19 cellular contexts compared by ENCODE assay signal in genomic region chr7:32318300-32319018, GRCh38.
DNase-seq lines count a peak whose midpoint lies in the region; ATAC-seq, FAIRE-seq and TF ChIP-seq lines count a peak whose summit lies in the region.
"Had no signal": no experiment of that assay in that cellular context is flagged by ENCODE, and none has a peak within 500 bp of the region (broad histone marks: within the 10 kb centered on the region; RNA-seq: fewer than 3 reads in every experiment).

No MANE protein-coding gene starts in this region.

- peaks cover 18% of the 10 kb centered on the region for H3K27me3 Mint-ChIP-seq in type B pancreatic cell
- peaks cover 18 to 40% of the 10 kb centered on the region in 2 donors for H3K27me3 Mint-ChIP-seq in effector memory CD8-positive, alpha-beta T cell

- ATAC-seq in HepG2 = peak; percentile 39; the same call in 2 of the 3 replicates
- no peak for ATAC-seq in effector memory CD8-positive, alpha-beta T cell (replicated peaks)
- ATAC-seq: activated CD4-positive, CD25-positive, alpha-beta regulatory T cell treated with anti-CD3 and anti-CD28 coated beads, Interleukin-2, amount 50 U/mL, for 24 hours; natural killer cell treated with Interleukin-12 subunit alpha and Interleukin-12 subunit beta and Interleukin-15 and Interleukin-18, amount 100 ng/mL, for 72 hours had no signal

- no TSS peak for BruUV-seq in HepG2 (replicated peaks; lab: Mats Ljungman, UMichigan)

- H3K4me1 ChIP-seq in HepG2 (ENCODE audit: insufficient read depth, low read length) (no peaks in the 10 kb centered on the region), stomach smooth muscle (ENCODE audit: control insufficient read depth, insufficient read depth, low read length) (peaks cover 6% of the 10 kb centered on the region)
- H3K4me1 ChIP-seq: ascending aorta had no signal

- DNase-seq in M059J (ENCODE audit: low read depth) = peak; percentile 17
- no peak for DNase-seq in epithelial cell of proximal tubule (ENCODE audit: low read depth)
- no peak for DNase-seq in HepG2 (ENCODE audit: low spot score)
- no peak for DNase-seq in hippocampal formation (lab: John Stamatoyannopoulos, UW)
- no peak for DNase-seq in type B pancreatic cell (ENCODE audit: extremely low spot score, unreplicated experiment)
- no peak for DNase-seq in T-helper 1 cell
- DNase-seq in effector memory CD8-positive, alpha-beta T cell = no peak
- DNase-seq: activated naive CD4-positive, alpha-beta T cell; AML-193; cortex of kidney; Karpas-422; NCI-H1105 treated with DMSO at 0.1 percent for 48 hours; NCI-H2227 treated with DMSO at 0.1 percent for 48 hours; SIG-M5; stimulated activated CD4-positive, alpha-beta T cell treated with anti-CD3 and anti-CD28 coated beads, Interleukin-2, amount 100 ng/mL, for 24 hours had no signal

- H3K27me3 ChIP-seq in HepG2 (ENCODE audit: control insufficient read depth in 1 of 2, insufficient read depth in 2 of 2, low read length in 2 of 2) (peaks cover 5 to 25% of the 10 kb centered on the region in 2 experiments; a peak in 3 of 5 replicates), stomach smooth muscle (ENCODE audit: control insufficient read depth in 1 of 2, insufficient read depth in 2 of 2, low read length in 2 of 2) (peaks cover 5 to 16% of the 10 kb centered on the region in 2 donors)
- H3K27me3 ChIP-seq: ascending aorta had no signal

- no peaks in the 10 kb centered on the region for H3K79me2 ChIP-seq in HepG2 (ENCODE audit: insufficient read depth, low read length)

- intact Hi-C loops in HepG2 (cut with micrococcal nuclease; ENCODE audit: unreplicated experiment) = no loop called here

- no peak overlapping the region for H3K4me3 Mint-ChIP-seq in type B pancreatic cell
- H3K4me3 Mint-ChIP-seq in effector memory CD8-positive, alpha-beta T cell = no peak overlapping the region
- H3K4me3 Mint-ChIP-seq: natural killer cell treated with Interleukin-12 subunit alpha and Interleukin-12 subunit beta and Interleukin-15 and Interleukin-18, amount 100 ng/mL, for 72 hours had no signal

- no peak for TF ChIP-seq RAD21 in HepG2 (CRISPR knock-in tag; IDR thresholded peaks at IDR 0.05)

- peak overlapping the region; percentile 22 for H3K4me3 ChIP-seq in epithelial cell of proximal tubule (ENCODE audit: low read depth, low read length)
- no peak overlapping the region for H3K4me3 ChIP-seq in HepG2 (replicated peaks in 1 of 3; ENCODE audit: insufficient read depth in 1 of 3, low read depth in 2 of 3, low read length in 3 of 3)
- peak overlapping the region; percentile 55 to 63 for H3K4me3 ChIP-seq in stomach smooth muscle (ENCODE audit: low read length in 2 of 2)
- H3K4me3 ChIP-seq: ascending aorta had no signal

- H3K36me3 Mint-ChIP-seq in type B pancreatic cell = no peaks in the 10 kb centered on the region
- peaks cover 2% of the 10 kb centered on the region for H3K36me3 Mint-ChIP-seq in effector memory CD8-positive, alpha-beta T cell (ENCODE audit: insufficient read depth)
- H3K36me3 Mint-ChIP-seq: natural killer cell treated with Interleukin-12 subunit alpha and Interleukin-12 subunit beta and Interleukin-15 and Interleukin-18, amount 100 ng/mL, for 72 hours had no signal

- no peaks in the 10 kb centered on the region for H4K20me1 ChIP-seq in HepG2 (ENCODE audit: insufficient read depth, low read length)

- in situ Hi-C loops in HepG2 (cut with HindIII; ENCODE audit: extremely low pct_ligation_motif_present, low pct_unique_long_range_greater_than_20kb) = no loop called here

- 15% methylated on average over 25 of the region's 37 CpGs for WGBS in HepG2 (ENCODE audit: low lambda C conversion rate)

- no peak overlapping the region for H3K27ac Mint-ChIP-seq in type B pancreatic cell
- no peak overlapping the region for H3K27ac Mint-ChIP-seq in effector memory CD8-positive, alpha-beta T cell
- H3K27ac Mint-ChIP-seq: natural killer cell treated with Interleukin-12 subunit alpha and Interleukin-12 subunit beta and Interleukin-15 and Interleukin-18, amount 100 ng/mL, for 72 hours had no signal

- H3K9ac ChIP-seq in HepG2 (ENCODE audit: insufficient read depth, low read depth, low read length) = no peak overlapping the region
- H3K9ac ChIP-seq in stomach smooth muscle (ENCODE audit: low read length in 2 of 2) = no peak overlapping the region

- TF ChIP-seq CTCF in epithelial cell of proximal tubule (conservative IDR thresholded peaks at IDR 0.05; ENCODE audit: low read depth, low read length) (no peak), HepG2 (CRISPR knock-in tag; IDR thresholded peaks at IDR 0.05) (no peak), type B pancreatic cell (conservative IDR thresholded peaks at IDR 0.05) (no peak)

- no peak overlapping the region for H2AFZ ChIP-seq in HepG2 (ENCODE audit: low read length)

- H3K27ac ChIP-seq in HepG2 (ENCODE audit: extremely low read length, insufficient read depth, low read length) (no peak overlapping the region), stomach smooth muscle (ENCODE audit: low read length) (no peak overlapping the region)
- H3K27ac ChIP-seq: ascending aorta had no signal

- CTCF ChIA-PET in HepG2 (lab: Yijun Ruan, JAX; ENCODE audit: low intra/inter-chr PET ratio, low total read pairs) = no interaction called here

- TF ChIP-seq EP300 in HepG2 (IDR thresholded peaks at IDR 0.05; ENCODE audit: low read depth in 2 of 2, low read length in 2 of 2) = no peak
- TF ChIP-seq EP300 in HepG2 (CRISPR knock-in tag; IDR thresholded peaks at IDR 0.05; ENCODE audit: borderline replicate concordance) = no peak

- no peaks in the 10 kb centered on the region for H3K9me3 Mint-ChIP-seq in type B pancreatic cell
- no peaks in the 10 kb centered on the region for H3K9me3 Mint-ChIP-seq in effector memory CD8-positive, alpha-beta T cell
- H3K9me3 Mint-ChIP-seq: natural killer cell treated with Interleukin-12 subunit alpha and Interleukin-12 subunit beta and Interleukin-15 and Interleukin-18, amount 100 ng/mL, for 72 hours had no signal

- no peaks in the 10 kb centered on the region for H3K9me3 ChIP-seq in HepG2 (ENCODE audit: low read length)
- no peaks in the 10 kb centered on the region for H3K9me3 ChIP-seq in stomach smooth muscle (ENCODE audit: control insufficient read depth in 2 of 2, low read length in 2 of 2)
- H3K9me3 ChIP-seq: ascending aorta had no signal

- POLR2A ChIA-PET in HepG2 (lab: Yijun Ruan, JAX) = no interaction called here

- no peak for FAIRE-seq in HepG2 (lab: Jason Lieb, UNC)

- H3K36me3 ChIP-seq in HepG2 (replicated peaks in 1 of 2; ENCODE audit: control insufficient read depth in 1 of 2, insufficient read depth in 2 of 2, low read length in 2 of 2) (no peaks in the 10 kb centered on the region), stomach smooth muscle (ENCODE audit: control insufficient read depth in 2 of 2, insufficient read depth in 2 of 2, low read length in 2 of 2) (no peaks in the 10 kb centered on the region)
- H3K36me3 ChIP-seq: ascending aorta had no signal

- TF ChIP-seq POLR2A in HepG2 (IDR thresholded peaks at IDR 0.05; ENCODE audit: insufficient read depth in 1 of 2, low read depth in 2 of 2, low read length in 2 of 2) = no peak

- H3K4me1 Mint-ChIP-seq in type B pancreatic cell (ENCODE audit: unreplicated experiment) = no peaks in the 10 kb centered on the region
- peaks cover 0 to 2% of the 10 kb centered on the region in 2 donors for H3K4me1 Mint-ChIP-seq in effector memory CD8-positive, alpha-beta T cell (ENCODE audit: low read depth in 2 of 2)

- H3K4me2 ChIP-seq in HepG2 (ENCODE audit: low read depth, low read length) = peak overlapping the region; percentile 18; the same call in 1 of the 2 replicates

TF ChIP-seq in HepG2, 621 proteins besides CTCF, POLR2A, EP300 and RAD21 (continues in another document):
- no peak for TF ChIP-seq GATAD1 (CRISPR knock-in tag; IDR thresholded peaks at IDR 0.05)
- TF ChIP-seq ZNF713 (CRISPR knock-in tag; IDR thresholded peaks at IDR 0.05) = no peak
- no peak for TF ChIP-seq ATF1 (CRISPR knock-in tag; IDR thresholded peaks at IDR 0.05)
- TF ChIP-seq ARID5B (CRISPR knock-in tag; IDR thresholded peaks at IDR 0.05) = no peak
- no peak for TF ChIP-seq ZNF124 (CRISPR knock-in tag; IDR thresholded peaks at IDR 0.05)

Comparison
In these comparisons a context has a peak if more than half of its experiments do, and no peak if none do; other contexts are left out.
1. H3K4me3 ChIP-seq: peak in epithelial cell of proximal tubule (single experiment) and stomach smooth muscle (2 of 2); none in HepG2 (0 of 3).